Comparison of ENCODE assay signal across 9 cellular contexts in genomic region chr7:107173691-107174406, GRCh38. TPM values are rescaled to one million over a fixed set of nuclear protein-coding genes. Genes with fewer than 3 reads are reported as not detected.
DNase-seq lines count a peak whose midpoint lies in the region; ATAC-seq, FAIRE-seq and TF ChIP-seq lines count a peak whose summit lies in the region.
"Had no signal": no experiment of that assay in that cellular context is flagged by ENCODE, and none has a peak within 500 bp of the region (broad histone marks: within the 10 kb centered on the region; RNA-seq: fewer than 3 reads in every experiment).

No MANE protein-coding gene starts in this region.

- peak overlapping the region; percentile 25 for H3K4me3 ChIP-seq in OCI-LY3 (ENCODE audit: low read length)
- H3K4me3 ChIP-seq: smooth muscle cell had no signal

- peaks cover 34% of the 10 kb centered on the region for H3K4me1 ChIP-seq in OCI-LY3 (ENCODE audit: low read length)

- H4K20me1 ChIP-seq in OCI-LY3 (ENCODE audit: insufficient read depth, low read length) = peaks cover 67% of the 10 kb centered on the region

- H2AFZ ChIP-seq in OCI-LY3 (ENCODE audit: low read depth, low read length) = no peak overlapping the region

- peak overlapping the region; percentile 5; the same call in 1 of the 2 replicates for H3K27ac ChIP-seq in OCI-LY3 (ENCODE audit: low read length)

- no peaks in the 10 kb centered on the region for H3K9me3 Mint-ChIP-seq in neural crest cell
- H3K9me3 Mint-ChIP-seq in chondrocyte (ENCODE audit: low read depth) = no peaks in the 10 kb centered on the region

- H3K4me1 Mint-ChIP-seq in neural crest cell (peaks cover 31% of the 10 kb centered on the region), chondrocyte (ENCODE audit: low read depth) (peaks cover 36% of the 10 kb centered on the region)

- H3K9me3 ChIP-seq in OCI-LY3 (ENCODE audit: insufficient read depth, low read length) = no peaks in the 10 kb centered on the region

- H3K4me2 ChIP-seq in OCI-LY3 (ENCODE audit: low read length) = peak overlapping the region; percentile 58
- H3K4me2 ChIP-seq: smooth muscle cell had no signal

- H3K4me3 Mint-ChIP-seq in neural crest cell (peak overlapping the region; percentile 35), chondrocyte (ENCODE audit: unreplicated experiment) (no peak overlapping the region)

- ATAC-seq in GM18867 (IDR thresholded peaks at IDR 0.05; ENCODE audit: unreplicated experiment) = peak; percentile 54
- peak; percentile 80 for ATAC-seq in HG02610 (IDR thresholded peaks at IDR 0.05; ENCODE audit: unreplicated experiment)

- H3K79me2 ChIP-seq in OCI-LY3 (ENCODE audit: low read length) = peaks cover 85% of the 10 kb centered on the region

- H3K27ac Mint-ChIP-seq in neural crest cell (ENCODE audit: unreplicated experiment) (peak overlapping the region; percentile 3), chondrocyte (ENCODE audit: unreplicated experiment) (no peak overlapping the region)

- FAIRE-seq in urothelium cell line (lab: Jason Lieb, UNC) = no peak

- H3K36me3 Mint-ChIP-seq in neural crest cell (ENCODE audit: low read depth) (no peaks in the 10 kb centered on the region), chondrocyte (ENCODE audit: low read depth) (peaks cover under 1% of the 10 kb centered on the region)

- H3K27me3 Mint-ChIP-seq in neural crest cell (ENCODE audit: low read depth) (no peaks in the 10 kb centered on the region), chondrocyte (ENCODE audit: low read depth) (no peaks in the 10 kb centered on the region)

- TF ChIP-seq CTCF in OCI-LY3 (IDR thresholded peaks at IDR 0.05; ENCODE audit: low read depth, low read length) (no peak), neural crest cell (conservative IDR thresholded peaks at IDR 0.05) (no peak), chondrocyte (IDR thresholded peaks at IDR 0.05) (no peak)

- H3K27me3 ChIP-seq in OCI-LY3 (ENCODE audit: low read depth, low read length) = no peaks in the 10 kb centered on the region

- DNase-seq in neural crest cell (ENCODE audit: low read depth, low spot score) = no peak
- no peak for DNase-seq in chondrocyte (ENCODE audit: low spot score)
- no peak for DNase-seq in cerebellar nuclear complex (lab: John Stamatoyannopoulos, UW)
- no peak for DNase-seq in NCI-H1105 treated with DMSO at 0.1 percent for 48 hours (lab: John Stamatoyannopoulos, UW)
- no peak for DNase-seq in urothelium cell line (ENCODE audit: low spot score)

- H3K36me3 ChIP-seq in OCI-LY3 (replicated peaks; ENCODE audit: low read depth, low read length) = peaks cover 5% of the 10 kb centered on the region

- H3K9ac ChIP-seq in OCI-LY3 (ENCODE audit: low read length) = 0 out of 2 replicates have a peak overlapping the region, but pooled peaks have one; percentile 5

RNA-seq across cellular contexts. Expression of gene HBP1, which starts 5.0 kb away (rescaled TPM):
- total RNA-seq in neural crest cell (15.7 and 15.8 TPM in 2 replicates), chondrocyte (49.0 to 51.7 TPM (median 49.4 TPM) in 3 replicates)
